Comparison of ENCODE assay signal across 8 cellular contexts in genomic region chrX:68498508-68499379, GRCh38. TPM values are rescaled to one million over a fixed set of nuclear protein-coding genes. Genes with fewer than 3 reads are reported as not detected.
DNase-seq lines count a peak whose midpoint lies in the region; ATAC-seq and TF ChIP-seq lines count a peak whose summit lies in the region.

Gene YIPF6 (plus strand): TSS chrX:68499051. CDS start chrX:68499067, 16 bp downstream.

- peak within 1 kb of the TSS; percentile 94 for H3K4me3 Mint-ChIP-seq in chondrocyte (ENCODE audit: unreplicated experiment)

- H3K9me3 Mint-ChIP-seq in chondrocyte (ENCODE audit: low read depth): peaks cover 4% of the 10 kb centered on the region

- peaks cover 14% of the 10 kb centered on the region for H3K4me1 Mint-ChIP-seq in chondrocyte (ENCODE audit: low read depth)

- no peaks in the 10 kb centered on the region for H3K36me3 ChIP-seq in kidney epithelial cell (ENCODE audit: control insufficient read depth, insufficient read depth, low read length)

- H3K27me3 Mint-ChIP-seq in chondrocyte (ENCODE audit: low read depth): no peaks in the 10 kb centered on the region

- no peaks in the 10 kb centered on the region for H3K27me3 ChIP-seq in kidney epithelial cell (ENCODE audit: control insufficient read depth, insufficient read depth, low read length)

- H3K36me3 Mint-ChIP-seq in chondrocyte (ENCODE audit: low read depth): no peaks in the 10 kb centered on the region

- TF ChIP-seq CTCF in AG10803 (conservative IDR thresholded peaks at IDR 0.05; ENCODE audit: low read length): no peak
- TF ChIP-seq CTCF in chondrocyte (IDR thresholded peaks at IDR 0.05): no peak
- TF ChIP-seq CTCF in kidney epithelial cell (IDR thresholded peaks at IDR 0.05; ENCODE audit: insufficient read depth, low read length, poor library complexity, severe bottlenecking): no peak

- DNase-seq in AG10803 (ENCODE audit: low read depth) (peak; percentile 67), NCI-H345 (lab: John Stamatoyannopoulos, UW) (peak; percentile 72), chondrocyte (ENCODE audit: low spot score) (peak; percentile 92), kidney epithelial cell (ENCODE audit: low read depth) (no peak)
- DNase-seq in activated CD4-positive, alpha-beta T cell treated with anti-CD3 and anti-CD28 coated beads for 1 hour: peak; percentile 40
- DNase-seq in stimulated activated CD4-positive, alpha-beta T cell treated with anti-CD3 and anti-CD28 coated beads, Interleukin-15, amount 100 ng/mL, for 24 hours: peak; percentile 79

- ATAC-seq in GM18907 (IDR thresholded peaks at IDR 0.05; ENCODE audit: unreplicated experiment) (peak; percentile 98), HG03108 (IDR thresholded peaks at IDR 0.05; ENCODE audit: unreplicated experiment) (peak; percentile 97)

- H3K4me3 ChIP-seq in AG10803 (ENCODE audit: low read length): peak within 1 kb of the TSS; percentile 70
- peak within 1 kb of the TSS; percentile 57 for H3K4me3 ChIP-seq in kidney epithelial cell (ENCODE audit: low read depth, low read length)

- peak within 1 kb of the TSS; percentile 100 for H3K27ac Mint-ChIP-seq in chondrocyte (ENCODE audit: unreplicated experiment)

RNA-seq across cellular contexts. Expression of gene YIPF6, which starts in this region (rescaled TPM):
- total RNA-seq in chondrocyte: 34.2 to 42.9 TPM (median 41.1 TPM) in 3 replicates
- total RNA-seq in kidney epithelial cell: 25.5 and 25.7 TPM in 2 replicates
